ENCODE assay signal across 10 cellular contexts in the genomic region with DNA sequence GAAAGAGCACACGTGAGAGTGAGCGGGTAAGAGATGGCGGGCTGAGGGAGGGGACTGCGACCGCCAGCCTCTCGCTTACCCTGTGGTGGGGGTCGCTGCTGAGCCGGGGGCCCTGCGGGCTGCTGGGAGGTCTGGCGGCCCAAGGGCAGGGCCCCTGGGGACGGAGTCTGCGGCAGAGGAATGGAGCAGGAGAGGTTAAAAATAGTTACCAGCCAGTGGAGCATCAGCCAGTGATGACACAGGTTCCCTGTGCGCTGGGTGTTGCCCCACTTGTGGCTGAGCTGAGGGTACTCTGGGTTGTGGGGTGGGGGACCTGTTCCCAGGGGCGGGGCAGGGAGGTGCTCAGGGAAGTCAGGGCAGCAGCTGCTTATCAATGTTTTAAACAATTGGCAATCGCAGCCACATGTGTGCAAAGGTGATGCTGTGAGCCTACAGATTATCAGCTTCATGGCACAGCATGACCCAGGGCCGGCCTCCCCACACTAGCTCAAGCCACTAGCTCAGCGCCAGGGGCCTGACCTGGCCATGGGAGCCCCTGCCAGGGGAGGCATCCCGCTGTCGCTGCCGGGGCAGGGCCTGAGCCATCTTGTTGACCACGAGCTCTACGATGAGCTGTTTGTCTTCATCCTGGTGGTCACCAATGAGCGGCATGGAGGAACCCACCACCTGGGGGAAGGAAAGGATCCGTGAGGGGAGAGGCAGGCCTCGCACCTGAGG. TPM values are rescaled to one million over a fixed set of nuclear protein-coding genes. Genes with fewer than 3 reads are reported as not detected.
DNase-seq lines count a peak whose midpoint lies in the region; ATAC-seq and TF ChIP-seq lines count a peak whose summit lies in the region.
"Had no signal": no experiment of that assay in that cellular context is flagged by ENCODE, and none has a peak within 500 bp of the region (broad histone marks: within the 10 kb centered on the region; RNA-seq: fewer than 3 reads in every experiment).

No MANE protein-coding gene starts in this region.

- H3K9me3 ChIP-seq in ascending aorta = no peaks in the 10 kb centered on the region
- no peaks in the 10 kb centered on the region for H3K9me3 ChIP-seq in right cardiac atrium (ENCODE audit: control insufficient read depth, low read length)
- H3K9me3 ChIP-seq in right lobe of liver = no peaks in the 10 kb centered on the region

- DNase-seq in GM20000 (ENCODE audit: low spot score) (peak; percentile 16), ascending aorta (ENCODE audit: low spot score in 2 of 2) (no peak), right cardiac atrium (peak in 1 of 3 donors; percentile 57), retina (peak; percentile 36), NAMALWA (ENCODE audit: low spot score) (no peak), right lobe of liver (no peak), medulla oblongata (ENCODE audit: extremely low spot score) (no peak)
- DNase-seq: activated T-cell treated with anti-CD3 and anti-CD28 coated beads, Interleukin-2, amount 50 U/mL, for 24 hours; NCI-H1436 had no signal

- TF ChIP-seq POLR2A in right lobe of liver (IDR thresholded peaks at IDR 0.05) = no peak

- H3K27me3 ChIP-seq in ascending aorta = no peaks in the 10 kb centered on the region
- H3K27me3 ChIP-seq in right cardiac atrium (ENCODE audit: control insufficient read depth, insufficient read depth) = no peaks in the 10 kb centered on the region
- H3K27me3 ChIP-seq in right lobe of liver = no peaks in the 10 kb centered on the region

- TF ChIP-seq CTCF in GM20000 (IDR thresholded peaks at IDR 0.05; ENCODE audit: extremely low read depth, missing control alignments) (no peak), ascending aorta (IDR thresholded peaks at IDR 0.05) (no peak), right lobe of liver (IDR thresholded peaks at IDR 0.05) (no peak)

- WGBS in right cardiac atrium = 56% methylated on average over 25 of the region's 25 CpGs
- 65% methylated on average over 15 of the region's 25 CpGs for WGBS in right lobe of liver (ENCODE audit: insufficient coverage, low coverage, low lambda C conversion rate, missing lambda C conversion rate)

- intact Hi-C loops in ascending aorta (cut with DNase I) (no loop called here), right cardiac atrium (cut with DNase I) (no loop called here), right lobe of liver (cut with DNase I) (no loop called here)

- H3K27ac ChIP-seq in ascending aorta (peak overlapping the region; percentile 59 to 64), right cardiac atrium (ENCODE audit: low read length) (peak overlapping the region; percentile 87), right lobe of liver (no peak overlapping the region)

- H3K4me3 ChIP-seq in ascending aorta (peak overlapping the region; percentile 39 to 48), right cardiac atrium (ENCODE audit: low read length) (peak overlapping the region; percentile 48), right lobe of liver (no peak overlapping the region)

- peak in 1 of 2 donors; percentile 5 for ATAC-seq in right cardiac atrium
- no peak for ATAC-seq in HG02623 (IDR thresholded peaks at IDR 0.05; ENCODE audit: unreplicated experiment)
- no peak for ATAC-seq in right lobe of liver

- peaks cover 0 to 7% of the 10 kb centered on the region in 2 donors for H3K36me3 ChIP-seq in ascending aorta
- H3K36me3 ChIP-seq in right lobe of liver = peaks cover 0 to 9% (median 0%) of the 10 kb centered on the region in 4 donors

- peaks cover 0 to 7% of the 10 kb centered on the region in 2 donors for H3K4me1 ChIP-seq in ascending aorta
- H3K4me1 ChIP-seq in right cardiac atrium (ENCODE audit: control insufficient read depth, insufficient read depth, low read length) = peaks cover 6% of the 10 kb centered on the region
- H3K4me1 ChIP-seq in right lobe of liver = no peaks in the 10 kb centered on the region

RNA-seq across cellular contexts. Expression of gene TIMP1, which starts 7.5 kb away (rescaled TPM):
- total RNA-seq in ascending aorta (1,308 TPM), right cardiac atrium (100 to 1,000 TPM; 254 to 515 (median 403) TPM), right lobe of liver (100 to 1,000 TPM in 4 of 6 experiments, 10 to 100 TPM in 2; 82.1 to 432 (median 143) TPM)
- polyA plus RNA-seq in right cardiac atrium = 284 TPM

RNA-seq across cellular contexts. Expression of gene ARAF, which starts 13.8 kb away (rescaled TPM):
- total RNA-seq in ascending aorta (56.1 TPM), right cardiac atrium (10 to 100 TPM; 65.9 to 73.2 (median 69.2) TPM), right lobe of liver (10 to 100 TPM; 31.5 to 86.0 (median 54.9) TPM)
- 33.2 TPM for polyA plus RNA-seq in right cardiac atrium

RNA-seq across cellular contexts. Expression of gene SYN1, which starts 44.9 kb away (rescaled TPM):
- total RNA-seq in ascending aorta = 5.7 TPM
- 10 to 100 TPM in 2 of 4 donors, 1 to 10 TPM in 2; 8.6 to 17.5 (median 13.0) TPM for total RNA-seq in right cardiac atrium
- polyA plus RNA-seq in right cardiac atrium = 21.9 TPM
- 1 to 10 TPM in 2 of 6 experiments, under 1 TPM in 3, not detected in 1; 0.22 to 3.1 (median 0.37) TPM for total RNA-seq in right lobe of liver

RNA-seq across cellular contexts. Expression of gene CFP, which starts 55.0 kb away (rescaled TPM):
- total RNA-seq in ascending aorta = 25.4 TPM
- total RNA-seq in right cardiac atrium = 1 to 10 TPM; 6.1 to 7.7 (median 7.4) TPM
- 4.7 TPM for polyA plus RNA-seq in right cardiac atrium
- 10 to 100 TPM in 3 of 6 experiments, 1 to 10 TPM in 3; 6.8 to 24.0 (median 9.8) TPM for total RNA-seq in right lobe of liver

Comparison
In these comparisons a context has a peak if more than half of its experiments do, and no peak if none do; other contexts are left out.
1. DNase-seq: peak in GM20000 (single experiment) and retina (single experiment); none in ascending aorta (0 of 2), NAMALWA (single experiment), right lobe of liver (0 of 3) and medulla oblongata (single experiment).
2. H3K27ac ChIP-seq: peak in ascending aorta (2 of 2) and right cardiac atrium (single experiment); none in right lobe of liver (0 of 3).
3. H3K4me3 ChIP-seq: peak in ascending aorta (2 of 2) and right cardiac atrium (single experiment); none in right lobe of liver (0 of 3).